Comparison of ENCODE assay signal across 29 cellular contexts in the genomic region with DNA sequence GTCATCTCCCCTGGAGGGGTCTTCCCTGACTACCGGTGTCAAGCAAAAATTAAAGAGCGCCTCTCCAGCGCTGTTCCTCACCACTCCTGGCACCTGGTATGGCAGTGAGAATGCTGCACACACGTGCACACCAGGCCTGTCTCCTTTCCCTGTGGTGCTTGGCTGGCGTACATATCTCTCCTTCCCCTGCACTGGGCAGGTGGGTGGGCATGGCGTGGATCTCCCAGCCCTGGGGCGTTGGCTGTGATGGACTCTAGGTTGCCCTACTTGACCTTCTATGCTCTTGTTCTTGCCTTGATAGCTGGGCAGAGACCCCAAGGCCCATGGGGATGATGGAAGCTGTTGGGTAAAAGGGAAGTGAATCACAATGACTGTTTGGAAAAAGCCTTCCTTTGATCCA.
"Had no signal": no experiment of that assay in that cellular context is flagged by ENCODE, and none has a peak within 500 bp of the region (broad histone marks: within the 10 kb centered on the region; RNA-seq: fewer than 3 reads in every experiment).

No MANE protein-coding gene starts in this region.

- H3K4me3 Mint-ChIP-seq: nephron; neural progenitor cell; stimulated activated effector memory CD8-positive, alpha-beta T cell treated with anti-CD3 and anti-CD28 coated beads, Interleukin-12 subunit alpha, Interleukin-12 subunit beta, amount 100 ng/mL, for 72 hours; stimulated activated naive CD8-positive, alpha-beta T cell treated with anti-CD3 and anti-CD28 coated beads, Interleukin-15, Interleukin-2, amounts not matched to agents 100 ng/mL and 50 ng/mL, for 24 hours; type B pancreatic cell had no signal

- H3K27ac Mint-ChIP-seq: nephron; neural progenitor cell; progenitor cell of endocrine pancreas; stimulated activated effector memory CD8-positive, alpha-beta T cell treated with anti-CD3 and anti-CD28 coated beads, Interleukin-12 subunit alpha, Interleukin-12 subunit beta, amount 100 ng/mL, for 72 hours; stimulated activated naive B cell treated with anti-CD40 and anti-IgM and Interleukin-4, amounts not matched to agents 10 μg/mL and 1 μg/mL and 100 μg/mL, for 72 hours; stimulated activated naive CD8-positive, alpha-beta T cell treated with anti-CD3 and anti-CD28 coated beads, Interleukin-15, Interleukin-2, amounts not matched to agents 100 ng/mL and 50 ng/mL, for 24 hours; type B pancreatic cell had no signal

- H3K9me3 Mint-ChIP-seq: naive B cell; naive thymus-derived CD8-positive, alpha-beta T cell; nephron; stimulated activated effector memory CD8-positive, alpha-beta T cell treated with anti-CD3 and anti-CD28 coated beads, Interleukin-12 subunit alpha, Interleukin-12 subunit beta, amount 100 ng/mL, for 72 hours; stimulated activated naive B cell treated with anti-CD40 and anti-IgM and Interleukin-4, amounts not matched to agents 10 μg/mL and 1 μg/mL and 100 μg/mL, for 72 hours; stimulated activated naive CD8-positive, alpha-beta T cell treated with anti-CD3 and anti-CD28 coated beads, Interleukin-15, Interleukin-2, amounts not matched to agents 100 ng/mL and 50 ng/mL, for 24 hours; type B pancreatic cell had no signal

- H3K4me3 ChIP-seq: neural progenitor cell, ovary, psoas muscle, right lobe of liver, sigmoid colon, stomach, tibial artery, transverse colon, upper lobe of right lung, uterus had no signal

- H3K9ac ChIP-seq: neural progenitor cell, parathyroid adenoma had no signal

- H3K27me3 Mint-ChIP-seq: stimulated activated naive CD8-positive, alpha-beta T cell treated with anti-CD3 and anti-CD28 coated beads, Interleukin-15, Interleukin-2, amounts not matched to agents 100 ng/mL and 50 ng/mL, for 24 hours; type B pancreatic cell had no signal

- DNase-seq: naive B cell; naive thymus-derived CD8-positive, alpha-beta T cell; nucleus accumbens; ovary; posterior cingulate gyrus; psoas muscle; right cardiac atrium; right lobe of liver; sigmoid colon; small intestine; stimulated activated CD4-positive, alpha-beta T cell treated with anti-CD3 and anti-CD28 coated beads, Interleukin-15, amount 100 ng/mL, for 24 hours; stimulated activated CD4-positive, alpha-beta T cell treated with anti-CD3 and anti-CD28 coated beads, Interleukin-2, amount 100 ng/mL, for 24 hours; stimulated activated CD4-positive, alpha-beta T cell treated with anti-CD3 and anti-CD28 coated beads, Interleukin-2, amount 100 ng/mL, for 48 hours; stimulated activated CD4-positive, alpha-beta T cell treated with anti-CD3 and anti-CD28 coated beads, Interleukin-4, amount 100 ng/mL, for 24 hours; stimulated activated naive B cell treated with anti-CD40 and anti-IgM and Interleukin-4, amounts not matched to agents 10 μg/mL and 1 μg/mL and 100 μg/mL, for 72 hours; stimulated activated naive CD4-positive, alpha-beta T cell treated with Interleukin-2 at 50 U/mL for 16 hours; stomach; tibial artery; transverse colon; upper lobe of right lung; uterus had no signal

- H3K4me1 ChIP-seq: parathyroid adenoma, psoas muscle, right lobe of liver, sigmoid colon, stomach, tibial artery, transverse colon, upper lobe of right lung, uterus had no signal

- H3K4me2 ChIP-seq: neural progenitor cell had no signal

- H2AFZ ChIP-seq: neural progenitor cell, parathyroid adenoma had no signal

- ATAC-seq: naive thymus-derived CD8-positive, alpha-beta T cell; psoas muscle; right cardiac atrium; stimulated activated effector memory CD8-positive, alpha-beta T cell treated with anti-CD3 and anti-CD28 coated beads, Interleukin-12 subunit alpha, Interleukin-12 subunit beta, amount 100 ng/mL, for 72 hours; stimulated activated naive B cell treated with anti-CD40 and anti-IgM and Interleukin-4, amounts not matched to agents 10 μg/mL and 1 μg/mL and 100 μg/mL, for 72 hours; upper lobe of right lung had no signal

- H3K36me3 ChIP-seq: neural progenitor cell, neutrophil, ovary, right lobe of liver, sigmoid colon, stomach, tibial artery, transverse colon, upper lobe of right lung, uterus had no signal

- H3K27ac ChIP-seq: neural progenitor cell, neutrophil, ovary, parathyroid adenoma, psoas muscle, right lobe of liver, sigmoid colon, stomach, tibial artery, transverse colon, upper lobe of right lung, uterus had no signal

- H3K27me3 ChIP-seq: neural progenitor cell, neutrophil, ovary, right lobe of liver, sigmoid colon, stomach, transverse colon, upper lobe of right lung, uterus had no signal

- H3K36me3 Mint-ChIP-seq: naive B cell; naive thymus-derived CD8-positive, alpha-beta T cell; neural progenitor cell; stimulated activated effector memory CD8-positive, alpha-beta T cell treated with anti-CD3 and anti-CD28 coated beads, Interleukin-12 subunit alpha, Interleukin-12 subunit beta, amount 100 ng/mL, for 72 hours; stimulated activated naive B cell treated with anti-CD40 and anti-IgM and Interleukin-4, amounts not matched to agents 10 μg/mL and 1 μg/mL and 100 μg/mL, for 72 hours; type B pancreatic cell had no signal

- H3K9me3 ChIP-seq: neutrophil, ovary, psoas muscle, right lobe of liver, sigmoid colon, stomach, tibial artery, transverse colon, upper lobe of right lung, uterus had no signal
